In the genomic region with DNA sequence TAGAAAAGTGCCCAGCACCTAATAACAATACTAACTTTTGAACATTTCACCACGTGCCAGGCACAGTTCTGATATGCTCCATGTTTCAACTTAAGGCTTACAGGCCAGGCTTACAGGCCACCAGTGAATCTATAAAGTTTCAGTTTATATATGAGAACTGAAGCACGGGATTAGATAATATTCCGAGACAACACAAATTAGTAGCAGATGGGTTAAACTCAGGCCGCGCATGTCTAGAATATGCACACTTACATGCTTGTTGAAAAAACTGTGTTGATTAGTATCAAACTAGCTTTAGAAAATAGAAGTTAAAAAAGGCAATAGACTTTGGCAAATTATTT, we compare ENCODE assay signal across 8 cellular contexts.
DNase-seq lines count a peak whose midpoint lies in the region; ATAC-seq and TF ChIP-seq lines count a peak whose summit lies in the region.

No MANE protein-coding gene starts in this region.

- peaks cover 33% of the 10 kb centered on the region for H3K4me1 Mint-ChIP-seq in HFFc6 (ENCODE audit: low read depth)

- TF ChIP-seq CTCF in AG09319 (IDR thresholded peaks at IDR 0.05; ENCODE audit: low read depth, low read length), result no peak
- no peak for TF ChIP-seq CTCF in HFFc6 (IDR thresholded peaks at IDR 0.05)

- no peaks in the 10 kb centered on the region for H3K9me3 ChIP-seq in muscle layer of duodenum (ENCODE audit: control insufficient read depth in 1 of 2, low read length in 2 of 2)

- peak; percentile 28 for DNase-seq in AG09319 (ENCODE audit: extremely low read depth, low read depth)
- peak; percentile 36 for DNase-seq in HFFc6
- DNase-seq in caudate nucleus (lab: John Stamatoyannopoulos, UW), result no peak
- no peak for DNase-seq in NCI-H526 treated with DMSO at 0.1 percent for 48 hours (lab: John Stamatoyannopoulos, UW)
- DNase-seq in HCEC 1CT, result no peak
- DNase-seq in middle frontal gyrus (ENCODE audit: extremely low spot score, low spot score), result no peak

- peaks cover 6% of the 10 kb centered on the region; the same call in 1 of the 2 replicates for H3K36me3 Mint-ChIP-seq in HFFc6 (ENCODE audit: low read depth)

- peak overlapping the region; percentile 43 to 95 for H3K4me3 ChIP-seq in muscle layer of duodenum (ENCODE audit: low read depth in 1 of 2, low read length in 2 of 2)

- H3K27me3 Mint-ChIP-seq in HFFc6 (ENCODE audit: insufficient read depth), result no peaks in the 10 kb centered on the region; the same call in 1 of the 2 replicates

- no peaks in the 10 kb centered on the region for H3K27me3 ChIP-seq in muscle layer of duodenum (ENCODE audit: low read depth, low read length)

- H3K4me1 ChIP-seq in muscle layer of duodenum (ENCODE audit: control insufficient read depth in 1 of 2, insufficient read depth in 2 of 2, low read length in 2 of 2), result peaks cover 0 to 4% of the 10 kb centered on the region in 2 donors

- H3K9me3 Mint-ChIP-seq in HFFc6, result no peaks in the 10 kb centered on the region

- H3K27ac Mint-ChIP-seq in HFFc6, result peak overlapping the region; percentile 97

- no peak for ATAC-seq in GM18907 (IDR thresholded peaks at IDR 0.05; ENCODE audit: unreplicated experiment)

- peak overlapping the region; percentile 95 for H3K4me3 Mint-ChIP-seq in HFFc6

- peaks cover 6% of the 10 kb centered on the region in 2 donors for H3K36me3 ChIP-seq in muscle layer of duodenum (ENCODE audit: control insufficient read depth in 1 of 2, insufficient read depth in 2 of 2, low read length in 2 of 2)

- H3K27ac ChIP-seq in caudate nucleus (ENCODE audit: low read depth, low read length) (peak overlapping the region; percentile 83), muscle layer of duodenum (ENCODE audit: low read length) (peak overlapping the region; percentile 82)

Comparison
In these comparisons a context has a peak if more than half of its experiments do, and no peak if none do; other contexts are left out.
1. DNase-seq: peak in AG09319 (single experiment) and HFFc6 (single experiment); none in caudate nucleus (0 of 61), NCI-H526 treated with DMSO at 0.1 percent for 48 hours (single experiment), HCEC 1CT (single experiment) and middle frontal gyrus (single experiment).